In genomic region chr4:3719836-3720235, GRCh38 we compare ENCODE assay signal across 14 cellular contexts. TPM values are rescaled to one million over a fixed set of nuclear protein-coding genes. Genes with fewer than 3 reads are reported as not detected.
DNase-seq lines count a peak whose midpoint lies in the region; ATAC-seq and TF ChIP-seq lines count a peak whose summit lies in the region.
"Had no signal": no experiment of that assay in that cellular context is flagged by ENCODE, and none has a peak within 500 bp of the region (broad histone marks: within the 10 kb centered on the region; RNA-seq: fewer than 3 reads in every experiment).

No MANE protein-coding gene starts in this region.

- TF ChIP-seq CTCF in heart right ventricle (IDR thresholded peaks at IDR 0.05) (no peak), VCaP (conservative IDR thresholded peaks at IDR 0.05) (no peak)

- DNase-seq in right cardiac atrium = peak in 2 of 3 donors; percentile 18 to 22
- DNase-seq in heart right ventricle = no peak
- DNase-seq in posterior vena cava (ENCODE audit: low spot score) = peak; percentile 64
- no peak for DNase-seq in activated CD4-positive, CD25-positive, alpha-beta regulatory T cell treated with anti-CD3 and anti-CD28 coated beads, Interleukin-2, amount 50 U/mL, for 72 hours
- DNase-seq: AML-193; CD4-positive, alpha-beta memory T cell; DMS79; GF-D8; GM23248 had no signal

- H3K9me3 ChIP-seq in right cardiac atrium (ENCODE audit: control insufficient read depth, low read length) (no peaks in the 10 kb centered on the region), heart right ventricle (peaks cover 0 to 13% (median 2%) of the 10 kb centered on the region in 11 donors)

- H3K27ac ChIP-seq in right cardiac atrium (ENCODE audit: low read length) (no peak overlapping the region), heart right ventricle (no peak overlapping the region), VCaP (peak overlapping the region; percentile 67)
- H3K27ac ChIP-seq: A549, GM23248 had no signal

- WGBS in right cardiac atrium = 75% methylated on average over 11 of the region's 11 CpGs
- 74% methylated on average over 11 of the region's 11 CpGs for WGBS in heart right ventricle, 2 donors

- no peak overlapping the region for H3K4me3 ChIP-seq in right cardiac atrium (ENCODE audit: low read length)
- H3K4me3 ChIP-seq in heart right ventricle = no peak overlapping the region
- H3K4me3 ChIP-seq: A549, GM23248, HAP-1 had no signal

- ATAC-seq in right cardiac atrium (no peak), heart right ventricle (no peak), GM21423 (IDR thresholded peaks at IDR 0.05; ENCODE audit: unreplicated experiment) (no peak)
- ATAC-seq: A549 had no signal

- no peaks in the 10 kb centered on the region for H3K27me3 ChIP-seq in right cardiac atrium (ENCODE audit: control insufficient read depth, insufficient read depth)
- H3K27me3 ChIP-seq in heart right ventricle = peaks cover 2 to 94% (median 71%) of the 10 kb centered on the region in 7 donors

- intact Hi-C loops in right cardiac atrium (cut with DNase I) (no loop called here), heart right ventricle (cut with DNase I) (no loop called here), posterior vena cava (cut with DNase I) (no loop called here)

- H3K4me1 ChIP-seq in right cardiac atrium (ENCODE audit: control insufficient read depth, insufficient read depth, low read length) (no peaks in the 10 kb centered on the region), heart right ventricle (peaks cover 0 to 6% (median 0%) of the 10 kb centered on the region in 9 donors)
- H3K4me1 ChIP-seq: A549, HAP-1 had no signal

- H3K36me3 ChIP-seq in heart right ventricle = no peaks in the 10 kb centered on the region
- H3K36me3 ChIP-seq: HAP-1 had no signal

RNA-seq across cellular contexts. Expression of gene ADRA2C, which starts 46.3 kb away (rescaled TPM):
- total RNA-seq in right cardiac atrium = 1 to 10 TPM; 3.0 to 4.6 (median 3.5) TPM
- 4.8 TPM for polyA plus RNA-seq in right cardiac atrium
- total RNA-seq in heart right ventricle = 1 to 10 TPM; 2.8 to 8.8 (median 5.1) TPM
- polyA plus RNA-seq in heart right ventricle = 1 to 10 TPM; 5.9 to 7.3 TPM
- 10 to 100 TPM; 56.4 to 61.5 TPM for total RNA-seq in posterior vena cava
- total RNA-seq: CD4-positive, alpha-beta memory T cell had no signal
- polyA plus RNA-seq: CD14-positive monocyte; CD4-positive, alpha-beta memory T cell had no signal

Comparison
In these comparisons a context has a peak if more than half of its experiments do, and no peak if none do; other contexts are left out.
1. DNase-seq: peak in right cardiac atrium (2 of 3) and posterior vena cava (single experiment); none in heart right ventricle (0 of 2) and activated CD4-positive, CD25-positive, alpha-beta regulatory T cell treated with anti-CD3 and anti-CD28 coated beads, Interleukin-2, amount 50 U/mL, for 72 hours (single experiment).
2. RNA of gene ADRA2C, which starts 46.3 kb away (total RNA-seq): 56.4 to 61.5 TPM in posterior vena cava; 2.8 to 8.8 TPM in heart right ventricle and 3.0 to 4.6 TPM in right cardiac atrium; every median in the first group is over 4 times any median in the second.